ENCODE assay signal across 8 cellular contexts in genomic region chr14:103562135-103562384, GRCh38. TPM values are rescaled to one million over a fixed set of nuclear protein-coding genes. Genes with fewer than 3 reads are reported as not detected.
DNase-seq lines count a peak whose midpoint lies in the region; ATAC-seq and TF ChIP-seq lines count a peak whose summit lies in the region.

No MANE protein-coding gene starts in this region.

- H3K4me1 Mint-ChIP-seq in activated CD8-positive, alpha-beta T cell treated with anti-CD3 and anti-CD28 coated beads, Interleukin-2, amount 10 ng/mL, durations not matched to agents 7 days and 5 days (ENCODE audit: low read depth) = peaks cover 55% of the 10 kb centered on the region
- H3K4me1 Mint-ChIP-seq in stimulated activated naive B cell treated with anti-CD40 and anti-IgM and Interleukin-4, amounts not matched to agents 10 μg/mL and 1 μg/mL and 100 μg/mL, for 72 hours = peaks cover 20 to 44% of the 10 kb centered on the region in 2 donors

- no peak for TF ChIP-seq CTCF in GM12865 (IDR thresholded peaks at IDR 0.05; ENCODE audit: insufficient read depth, low read depth, low read length, missing control alignments)
- TF ChIP-seq CTCF in hepatocyte (IDR thresholded peaks at IDR 0.05; ENCODE audit: poor library complexity) = no peak

- peaks cover 30% of the 10 kb centered on the region for H3K36me3 Mint-ChIP-seq in activated CD8-positive, alpha-beta T cell treated with anti-CD3 and anti-CD28 coated beads, Interleukin-2, amount 10 ng/mL, durations not matched to agents 7 days and 5 days (ENCODE audit: low read depth)
- H3K36me3 Mint-ChIP-seq in stimulated activated naive B cell treated with anti-CD40 and anti-IgM and Interleukin-4, amounts not matched to agents 10 μg/mL and 1 μg/mL and 100 μg/mL, for 72 hours = peaks cover 20 to 24% of the 10 kb centered on the region in 2 donors

- H3K27ac ChIP-seq in hepatocyte = peak overlapping the region; percentile 100

- WGBS in hepatocyte (ENCODE audit: low lambda C conversion rate, missing lambda C conversion rate) = 2% methylated on average over 19 of the region's 24 CpGs

- H3K79me2 ChIP-seq in hepatocyte = peaks cover 95% of the 10 kb centered on the region

- H3K27me3 Mint-ChIP-seq in activated CD8-positive, alpha-beta T cell treated with anti-CD3 and anti-CD28 coated beads, Interleukin-2, amount 10 ng/mL, durations not matched to agents 7 days and 5 days (ENCODE audit: low read depth) = no peaks in the 10 kb centered on the region
- no peaks in the 10 kb centered on the region for H3K27me3 Mint-ChIP-seq in stimulated activated naive B cell treated with anti-CD40 and anti-IgM and Interleukin-4, amounts not matched to agents 10 μg/mL and 1 μg/mL and 100 μg/mL, for 72 hours

- DNase-seq in GM12865 (ENCODE audit: low read depth) (peak; percentile 66), hepatocyte (ENCODE audit: low spot score) (no peak), DMS153 treated with DMSO at 0.1 percent for 48 hours (lab: John Stamatoyannopoulos, UW; ENCODE audit: unreplicated experiment) (no peak), NCI-H1105 treated with DMSO at 0.1 percent for 48 hours (lab: John Stamatoyannopoulos, UW) (no peak)
- no peak for DNase-seq in activated CD8-positive, alpha-beta T cell treated with anti-CD3 and anti-CD28 coated beads, Interleukin-2, amount 10 ng/mL, durations not matched to agents 7 days and 5 days
- DNase-seq in stimulated activated naive B cell treated with anti-CD40 and anti-IgM and Interleukin-4, amounts not matched to agents 10 μg/mL and 1 μg/mL and 100 μg/mL, for 72 hours = no peak

- POLR2A ChIA-PET in activated CD8-positive, alpha-beta T cell treated with anti-CD3 and anti-CD28 coated beads, Interleukin-2, amount 10 ng/mL, durations not matched to agents 7 days and 5 days (lab: Charles Lee) = interaction anchor here (0.5 to 2.1 kb wide), 8 partner anchors 9 to 228 kb away, joined by 3 to 16 read pairs (median 5); partner anchors contain the start of genes EIF5, KLC1, TRMT61A and XRCC3

- CTCF ChIA-PET in activated CD8-positive, alpha-beta T cell treated with anti-CD3 and anti-CD28 coated beads, Interleukin-2, amount 10 ng/mL, durations not matched to agents 7 days and 5 days (lab: Charles Lee) = interaction anchor here (1.3 to 5.1 kb wide), 5 partner anchors 9 to 360 kb away, joined by 3 to 23 read pairs (median 7); no protein-coding TSS in a partner anchor

- H3K4me3 ChIP-seq in GM12865 (ENCODE audit: low read depth, low read length) = peak overlapping the region; percentile 91
- peak overlapping the region; percentile 100 for H3K4me3 ChIP-seq in hepatocyte

- H3K9me3 Mint-ChIP-seq in activated CD8-positive, alpha-beta T cell treated with anti-CD3 and anti-CD28 coated beads, Interleukin-2, amount 10 ng/mL, durations not matched to agents 7 days and 5 days (ENCODE audit: insufficient read depth) = no peaks in the 10 kb centered on the region
- no peaks in the 10 kb centered on the region for H3K9me3 Mint-ChIP-seq in stimulated activated naive B cell treated with anti-CD40 and anti-IgM and Interleukin-4, amounts not matched to agents 10 μg/mL and 1 μg/mL and 100 μg/mL, for 72 hours

- peak overlapping the region; percentile 91 for H3K4me3 Mint-ChIP-seq in activated CD8-positive, alpha-beta T cell treated with anti-CD3 and anti-CD28 coated beads, Interleukin-2, amount 10 ng/mL, durations not matched to agents 7 days and 5 days
- peak overlapping the region; percentile 88 to 92 for H3K4me3 Mint-ChIP-seq in stimulated activated naive B cell treated with anti-CD40 and anti-IgM and Interleukin-4, amounts not matched to agents 10 μg/mL and 1 μg/mL and 100 μg/mL, for 72 hours

- H2AFZ ChIP-seq in hepatocyte = peak overlapping the region; percentile 92

- H3K9me3 ChIP-seq in hepatocyte (ENCODE audit: low read depth) = no peaks in the 10 kb centered on the region

- peaks cover 17% of the 10 kb centered on the region for H3K4me1 ChIP-seq in hepatocyte (ENCODE audit: insufficient read depth)

- H3K4me2 ChIP-seq in hepatocyte = peak overlapping the region; percentile 98

- H3K9me2 ChIP-seq in hepatocyte (replicated peaks; ENCODE audit: insufficient read depth) = no peaks in the 10 kb centered on the region

- no peaks in the 10 kb centered on the region for H3K27me3 ChIP-seq in hepatocyte

- peaks cover 36% of the 10 kb centered on the region for H4K20me1 ChIP-seq in hepatocyte (ENCODE audit: insufficient read depth, poor library complexity, severe bottlenecking)

- peak; percentile 20 for ATAC-seq in HG02973 (IDR thresholded peaks at IDR 0.05; ENCODE audit: unreplicated experiment)
- ATAC-seq in activated CD8-positive, alpha-beta T cell treated with anti-CD3 and anti-CD28 coated beads, Interleukin-2, amount 10 ng/mL, durations not matched to agents 7 days and 5 days = no peak
- ATAC-seq in stimulated activated naive B cell treated with anti-CD40 and anti-IgM and Interleukin-4, amounts not matched to agents 10 μg/mL and 1 μg/mL and 100 μg/mL, for 72 hours (replicated peaks) = no peak
- no peak for ATAC-seq in HG02981 (IDR thresholded peaks at IDR 0.05; ENCODE audit: unreplicated experiment)

- H3K36me3 ChIP-seq in hepatocyte (replicated peaks; ENCODE audit: insufficient read depth, low read depth) = no peaks in the 10 kb centered on the region

- H3K27ac Mint-ChIP-seq in activated CD8-positive, alpha-beta T cell treated with anti-CD3 and anti-CD28 coated beads, Interleukin-2, amount 10 ng/mL, durations not matched to agents 7 days and 5 days = peak overlapping the region; percentile 93
- peak overlapping the region; percentile 93 for H3K27ac Mint-ChIP-seq in stimulated activated naive B cell treated with anti-CD40 and anti-IgM and Interleukin-4, amounts not matched to agents 10 μg/mL and 1 μg/mL and 100 μg/mL, for 72 hours

RNA-seq across cellular contexts. Expression of gene BAG5, which starts 0.4 kb away (rescaled TPM):
- 10 to 100 TPM; 31.1 to 33.2 TPM for total RNA-seq in activated CD8-positive, alpha-beta T cell treated with anti-CD3 and anti-CD28 coated beads, Interleukin-2, amount 10 ng/mL, durations not matched to agents 7 days and 5 days
- total RNA-seq in hepatocyte = 25.8 and 27.4 TPM in 2 replicates
- 11.7 and 13.9 TPM in 2 replicates for polyA plus RNA-seq in hepatocyte

RNA-seq across cellular contexts. Expression of gene COA8, which starts 0.7 kb away (rescaled TPM):
- total RNA-seq in activated CD8-positive, alpha-beta T cell treated with anti-CD3 and anti-CD28 coated beads, Interleukin-2, amount 10 ng/mL, durations not matched to agents 7 days and 5 days = 10 to 100 TPM; 28.3 to 34.3 TPM
- total RNA-seq in hepatocyte = 58.7 and 59.1 TPM in 2 replicates
- polyA plus RNA-seq in hepatocyte = 68.2 and 71.5 TPM in 2 replicates

RNA-seq across cellular contexts. Expression of gene TRMT61A, which starts 33.1 kb away (rescaled TPM):
- 1 to 10 TPM; 8.5 to 8.8 TPM for total RNA-seq in activated CD8-positive, alpha-beta T cell treated with anti-CD3 and anti-CD28 coated beads, Interleukin-2, amount 10 ng/mL, durations not matched to agents 7 days and 5 days
- total RNA-seq in hepatocyte = 8.2 and 8.9 TPM in 2 replicates
- polyA plus RNA-seq in hepatocyte = 13.2 and 15.0 TPM in 2 replicates

RNA-seq across cellular contexts. Expression of gene CKB, which starts 39.4 kb away (rescaled TPM):
- 1 to 10 TPM; 2.2 to 2.7 TPM for total RNA-seq in activated CD8-positive, alpha-beta T cell treated with anti-CD3 and anti-CD28 coated beads, Interleukin-2, amount 10 ng/mL, durations not matched to agents 7 days and 5 days
- total RNA-seq in hepatocyte = 523 and 682 TPM in 2 replicates
- 2,788 and 2,829 TPM in 2 replicates for polyA plus RNA-seq in hepatocyte
